ENCODE assay signal across 8 cellular contexts in genomic region chr3:29282431-29283296, GRCh38. TPM values are rescaled to one million over a fixed set of nuclear protein-coding genes. Genes with fewer than 3 reads are reported as not detected.
DNase-seq lines count a peak whose midpoint lies in the region; ATAC-seq, FAIRE-seq and TF ChIP-seq lines count a peak whose summit lies in the region.

No MANE protein-coding gene starts in this region.

- no peaks in the 10 kb centered on the region for H3K9me3 ChIP-seq in kidney (ENCODE audit: control insufficient read depth in 1 of 2, low read length in 2 of 2)
- no peaks in the 10 kb centered on the region for H3K9me3 ChIP-seq in transverse colon

- H3K27me3 ChIP-seq in transverse colon = no peaks in the 10 kb centered on the region

- peaks cover 46% of the 10 kb centered on the region for H3K27me3 Mint-ChIP-seq in activated T-cell treated with anti-CD3 and anti-CD28 coated beads, Interleukin-2, amount 50 U/mL, for 72 hours (ENCODE audit: low read depth)
- H3K27me3 Mint-ChIP-seq in activated naive CD8-positive, alpha-beta T cell treated with anti-CD3 and anti-CD28 coated beads, Interleukin-2, amount 50 U/mL, for 24 hours = peaks cover 24% of the 10 kb centered on the region

- H3K27ac ChIP-seq in kidney (ENCODE audit: low read depth in 2 of 2, low read length in 2 of 2) = peak overlapping the region; percentile 68 to 89
- H3K27ac ChIP-seq in transverse colon = peak overlapping the region; percentile 78 to 87 (median 80)

- ATAC-seq in activated T-cell treated with anti-CD3 and anti-CD28 coated beads, Interleukin-2, amount 50 U/mL, for 72 hours (replicated peaks in 1 of 2) = no peak
- no peak for ATAC-seq in activated naive CD8-positive, alpha-beta T cell treated with anti-CD3 and anti-CD28 coated beads, Interleukin-2, amount 50 U/mL, for 24 hours
- ATAC-seq in GM21786 (IDR thresholded peaks at IDR 0.05; ENCODE audit: unreplicated experiment) = no peak

- DNase-seq in activated T-cell treated with anti-CD3 and anti-CD28 coated beads, Interleukin-2, amount 50 U/mL, for 72 hours = no peak
- no peak for DNase-seq in activated T-cell treated with anti-CD3 and anti-CD28 coated beads, Interleukin-2, amount 50 U/mL, for 1 hour
- no peak for DNase-seq in activated naive CD8-positive, alpha-beta T cell treated with anti-CD3 and anti-CD28 coated beads, Interleukin-2, amount 50 U/mL, for 24 hours
- no peak for DNase-seq in kidney
- no peak for DNase-seq in transverse colon
- no peak for DNase-seq in stimulated activated CD4-positive, alpha-beta T cell treated with anti-CD3 and anti-CD28 coated beads, Interleukin-4, amount 100 ng/mL, for 4 hours
- no peak for DNase-seq in pons (ENCODE audit: low spot score)

- TF ChIP-seq EP300 in transverse colon (IDR thresholded peaks at IDR 0.05; ENCODE audit: low read depth) = no peak

- H3K36me3 ChIP-seq in kidney (ENCODE audit: control insufficient read depth in 1 of 2, insufficient read depth in 2 of 2, low read length in 2 of 2) (no peaks in the 10 kb centered on the region), transverse colon (no peaks in the 10 kb centered on the region)

- FAIRE-seq in kidney (lab: Jason Lieb, UNC) = no peak

- H3K4me1 Mint-ChIP-seq in activated T-cell treated with anti-CD3 and anti-CD28 coated beads, Interleukin-2, amount 50 U/mL, for 72 hours (ENCODE audit: low read depth) = peaks cover 56% of the 10 kb centered on the region
- H3K4me1 Mint-ChIP-seq in activated naive CD8-positive, alpha-beta T cell treated with anti-CD3 and anti-CD28 coated beads, Interleukin-2, amount 50 U/mL, for 24 hours = peaks cover 39% of the 10 kb centered on the region

- no peak for TF ChIP-seq POLR2A in transverse colon (IDR thresholded peaks at IDR 0.05)

- H3K4me3 Mint-ChIP-seq in activated T-cell treated with anti-CD3 and anti-CD28 coated beads, Interleukin-2, amount 50 U/mL, for 72 hours = peak overlapping the region; percentile 83 to 97
- peak overlapping the region; percentile 80 for H3K4me3 Mint-ChIP-seq in activated naive CD8-positive, alpha-beta T cell treated with anti-CD3 and anti-CD28 coated beads, Interleukin-2, amount 50 U/mL, for 24 hours

- H3K4me3 ChIP-seq in kidney (ENCODE audit: low read length in 2 of 2) = peak overlapping the region; percentile 84 to 88
- peak overlapping the region; percentile 28 to 49 (median 35) for H3K4me3 ChIP-seq in transverse colon

- intact Hi-C loops in kidney (cut with DNase I) (no loop called here), transverse colon (cut with DNase I; ENCODE audit: low total_unique reads) (no loop called here)

- 21 to 31% methylated on average over 10 to 14 of the region's 14 CpGs for WGBS in transverse colon (ENCODE audit: low coverage in 1 of 2), 2 donors

- no peaks in the 10 kb centered on the region for H3K9me3 Mint-ChIP-seq in activated T-cell treated with anti-CD3 and anti-CD28 coated beads, Interleukin-2, amount 50 U/mL, for 72 hours
- no peaks in the 10 kb centered on the region for H3K9me3 Mint-ChIP-seq in activated naive CD8-positive, alpha-beta T cell treated with anti-CD3 and anti-CD28 coated beads, Interleukin-2, amount 50 U/mL, for 24 hours

- H3K36me3 Mint-ChIP-seq in activated T-cell treated with anti-CD3 and anti-CD28 coated beads, Interleukin-2, amount 50 U/mL, for 72 hours (ENCODE audit: insufficient read depth in 2 of 2) = no peaks in the 10 kb centered on the region
- no peaks in the 10 kb centered on the region for H3K36me3 Mint-ChIP-seq in activated naive CD8-positive, alpha-beta T cell treated with anti-CD3 and anti-CD28 coated beads, Interleukin-2, amount 50 U/mL, for 24 hours (ENCODE audit: low read depth)

- in situ Hi-C loops in transverse colon (cut with MboI; ENCODE audit: low pct_ligation_motif_present in 1 of 4, low pct_unique_long_range_greater_than_20kb in 1 of 4, low sequenced_read_pairs in 3 of 4) = loop anchor here in 1 of 4 donors (25.0 kb wide), 1 partner anchor 480 kb away; no protein-coding TSS in a partner anchor

- peak overlapping the region; percentile 74 to 85 for H3K9ac ChIP-seq in kidney (ENCODE audit: low read length in 2 of 2)

- peak overlapping the region; percentile 9 for H3K27ac Mint-ChIP-seq in activated T-cell treated with anti-CD3 and anti-CD28 coated beads, Interleukin-2, amount 50 U/mL, for 72 hours
- H3K27ac Mint-ChIP-seq in activated naive CD8-positive, alpha-beta T cell treated with anti-CD3 and anti-CD28 coated beads, Interleukin-2, amount 50 U/mL, for 24 hours = peak overlapping the region; percentile 16

- no peak for TF ChIP-seq CTCF in kidney (IDR thresholded peaks at IDR 0.05; ENCODE audit: borderline replicate concordance, extremely low read depth, insufficient read depth)
- TF ChIP-seq CTCF in transverse colon (IDR thresholded peaks at IDR 0.05) = no peak

- H3K4me1 ChIP-seq in kidney (ENCODE audit: control insufficient read depth in 1 of 2, insufficient read depth in 1 of 2, low read depth in 1 of 2, low read length in 2 of 2) (peaks cover 0 to 2% of the 10 kb centered on the region in 2 donors), transverse colon (peaks cover 0 to 6% (median 2%) of the 10 kb centered on the region in 4 donors)

RNA-seq across cellular contexts. Expression of gene RBMS3, which starts 1.8 kb away (rescaled TPM):
- total RNA-seq in activated T-cell treated with anti-CD3 and anti-CD28 coated beads, Interleukin-2, amount 50 U/mL, for 72 hours = 1 to 10 TPM; 2.5 to 3.0 TPM
- total RNA-seq in kidney = 48.8 TPM
- 3.2 TPM for polyA plus RNA-seq in kidney (ENCODE audit: insufficient read depth, low read depth, low replicate concordance)
- total RNA-seq in transverse colon = 10 to 100 TPM in 3 of 4 donors, 1 to 10 TPM in 1; 3.8 to 18.7 (median 14.6) TPM
